ENCODE assay signal across 1 cellular context in genomic region chr5:88954511-88954910, GRCh38.
TF ChIP-seq lines count a peak whose summit lies in the region.

No MANE protein-coding gene starts in this region.

TF ChIP-seq in GM23338, 12 proteins besides CTCF, POLR2A, EP300 and RAD21 (continued from another document):
- TF ChIP-seq ZNF462 (CRISPR knock-in tag; IDR thresholded peaks at IDR 0.05): no peak
- no peak for TF ChIP-seq CREB1 (CRISPR knock-in tag; IDR thresholded peaks at IDR 0.05; ENCODE audit: low read depth)
